In the genomic region with DNA sequence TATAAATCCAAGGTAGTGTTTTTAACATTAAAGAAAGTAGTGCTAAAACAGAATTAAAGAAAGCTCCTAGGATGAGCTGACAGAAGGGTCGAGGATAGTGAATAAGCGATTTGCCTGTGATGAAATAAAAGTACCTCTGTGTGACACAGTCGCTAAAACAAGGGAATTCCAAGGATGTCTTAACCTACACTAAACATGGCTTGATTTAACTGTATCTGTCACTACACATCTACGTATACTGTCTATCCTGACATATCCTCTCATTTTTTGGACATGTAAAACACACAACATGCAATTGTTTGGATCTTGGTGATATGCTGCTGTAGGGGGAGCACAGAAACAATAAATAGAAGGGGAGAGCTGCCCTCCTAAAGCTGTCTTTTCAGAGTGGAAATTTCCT, we compare ENCODE assay signal across 23 cellular contexts.
"Had no signal": no experiment of that assay in that cellular context is flagged by ENCODE, and none has a peak within 500 bp of the region (broad histone marks: within the 10 kb centered on the region; RNA-seq: fewer than 3 reads in every experiment).

No MANE protein-coding gene starts in this region.

- H3K9me3 ChIP-seq: MG63 had no signal

- H3K4me3 ChIP-seq: MG63 had no signal

- ATAC-seq: HepG2, Panc1, T-cell had no signal

- DNase-seq: IMR-90, Karpas-422, KG1, MG63, NCI-H1092, NCI-H1105 treated with DMSO at 0.1 percent for 48 hours, NCI-H1417 treated with DMSO at 0.1 percent for 48 hours, NCI-H146, NCI-H1694 treated with DMSO at 0.1 percent for 48 hours, NCI-H2029, NCI-H2081 treated with DMSO at 0.1 percent for 48 hours, NCI-H2171, NCI-H226, NCI-H446, NCI-H510A, NCI-H524 treated with DMSO at 0.1 percent for 48 hours, NCI-H69, NCI-H774, SHP77, T-cell had no signal

- H3K27ac ChIP-seq: RWPE1 had no signal

- H3K27me3 ChIP-seq: MG63 had no signal

- H3K36me3 ChIP-seq: MG63 had no signal
